ENCODE assay signal across 9 cellular contexts in genomic region chr3:77048186-77048585, GRCh38. TPM values are rescaled to one million over a fixed set of nuclear protein-coding genes. Genes with fewer than 3 reads are reported as not detected.
"Had no signal": no experiment of that assay in that cellular context is flagged by ENCODE, and none has a peak within 500 bp of the region (broad histone marks: within the 10 kb centered on the region; RNA-seq: fewer than 3 reads in every experiment).

No MANE protein-coding gene starts in this region.

- H3K4me3 ChIP-seq: GM23248, HAP-1 had no signal

- FAIRE-seq: HTR-8/SVneo had no signal

- H2AFZ ChIP-seq: GM23248 had no signal

- DNase-seq: GM23248, GOT3, H7, HFFc6, KG1 had no signal

- H3K9me3 ChIP-seq: HAP-1 had no signal

- H3K36me3 ChIP-seq: HAP-1 had no signal

- H3K27ac ChIP-seq: GM23248 had no signal

- H3K9ac ChIP-seq: GM23248 had no signal

- ATAC-seq: HCT116 had no signal

RNA-seq across cellular contexts. Expression of gene ROBO2, which starts 8.3 kb away (rescaled TPM):
- polyA plus RNA-seq: IgD-negative memory B cell had no signal
